22 cellular contexts compared by ENCODE assay signal in the genomic region with DNA sequence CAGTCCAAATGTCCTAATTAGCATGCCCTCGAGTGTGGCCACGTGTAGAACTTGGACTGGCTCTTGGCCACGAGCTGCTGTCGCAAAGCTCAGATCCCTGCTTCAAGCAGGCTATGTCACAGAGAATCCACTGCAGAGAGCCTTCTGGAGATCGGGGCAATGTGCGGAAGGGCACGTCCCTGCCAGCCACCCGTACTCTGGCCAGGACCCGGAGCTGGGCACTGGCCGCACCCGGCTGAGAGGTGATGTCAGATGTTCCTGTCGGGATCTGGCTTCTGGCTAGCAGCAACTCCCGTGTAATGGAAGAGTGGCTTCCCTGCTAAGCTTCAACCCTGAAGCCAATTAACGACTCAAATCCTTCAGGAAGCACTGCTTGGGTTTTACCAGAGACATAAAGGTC.
A peak's percentile ranks its signal among the peaks of the same experiment; 100 is the strongest.
DNase-seq lines count a peak whose midpoint lies in the region; TF ChIP-seq lines count a peak whose summit lies in the region.
"Had no signal": no experiment of that assay in that cellular context is flagged by ENCODE, and none has a peak within 500 bp of the region (broad histone marks: within the 10 kb centered on the region; RNA-seq: fewer than 3 reads in every experiment).

No MANE protein-coding gene starts in this region.

- H2AFZ ChIP-seq in osteoblast (ENCODE audit: low read length), result peak overlapping the region; percentile 85

- H3K27me3 ChIP-seq in adipocyte (replicated peaks; ENCODE audit: control insufficient read depth, insufficient read depth, low read length), result no peaks in the 10 kb centered on the region
- no peaks in the 10 kb centered on the region for H3K27me3 ChIP-seq in osteoblast (ENCODE audit: insufficient read depth, low read length)
- H3K27me3 ChIP-seq: breast epithelium, ovary, stomach had no signal

- TF ChIP-seq CTCF in osteoblast (IDR thresholded peaks at IDR 0.05; ENCODE audit: extremely low read depth, low read depth, low read length), result no peak

- DNase-seq in AG08395 (ENCODE audit: low spot score) (peak; percentile 16), adipocyte (ENCODE audit: low read depth) (no peak), globus pallidus (ENCODE audit: low spot score) (peak; percentile 31), osteoblast (ENCODE audit: insufficient read length, low spot score, missing footprints) (no peak), 8988T (no peak), NCI-H1436 (lab: John Stamatoyannopoulos, UW) (no peak), T-helper 9 cell (no peak), Kasumi-1 (lab: John Stamatoyannopoulos, UW) (no peak)
- DNase-seq: activated CD4-positive, alpha-beta T cell treated with anti-CD3 and anti-CD28 coated beads for 36 hours; CD4-positive, alpha-beta T cell; DMS79; erythroblast; glutamatergic neuron; NCI-H1092; NCI-H2081 treated with DMSO at 0.1 percent for 48 hours; NCI-H510A; ovary; stimulated activated CD4-positive, alpha-beta T cell treated with anti-CD3 and anti-CD28 coated beads, Interleukin-2, amount 100 ng/mL, for 48 hours; stomach had no signal

- no peaks in the 10 kb centered on the region for H3K9me3 ChIP-seq in adipocyte (ENCODE audit: control insufficient read depth, low read length)
- no peaks in the 10 kb centered on the region for H3K9me3 ChIP-seq in osteoblast (ENCODE audit: low read depth, low read length)
- H3K9me3 ChIP-seq: breast epithelium, ovary had no signal

- H3K4me1 ChIP-seq in adipocyte (ENCODE audit: control insufficient read depth, insufficient read depth, low read length), result peaks cover 21% of the 10 kb centered on the region
- peaks cover 16% of the 10 kb centered on the region for H3K4me1 ChIP-seq in osteoblast (ENCODE audit: insufficient read depth, low read length)
- H3K4me1 ChIP-seq: breast epithelium had no signal

- no peak overlapping the region for H3K27ac ChIP-seq in osteoblast (ENCODE audit: low read depth, low read length)
- H3K27ac ChIP-seq: KMS-11, ovary had no signal

- H3K36me3 ChIP-seq in adipocyte (ENCODE audit: control insufficient read depth, insufficient read depth, low read length, severe bottlenecking), result no peaks in the 10 kb centered on the region
- no peaks in the 10 kb centered on the region for H3K36me3 ChIP-seq in osteoblast (ENCODE audit: insufficient read depth, low read length)
- H3K36me3 ChIP-seq: breast epithelium, ovary, stomach had no signal

- peak overlapping the region; percentile 57 for H3K4me3 ChIP-seq in adipocyte (ENCODE audit: low read length)
- peak overlapping the region; percentile 38 for H3K4me3 ChIP-seq in osteoblast (ENCODE audit: insufficient read depth, low read length)
- H3K4me3 ChIP-seq: breast epithelium, lung, ovary, stomach had no signal

- H4K20me1 ChIP-seq in osteoblast (ENCODE audit: insufficient read depth, low read length), result no peaks in the 10 kb centered on the region

- H3K4me2 ChIP-seq in osteoblast (ENCODE audit: insufficient read depth, low read length), result peak overlapping the region; percentile 60
- H3K4me2 ChIP-seq: KMS-11 had no signal

- no peaks in the 10 kb centered on the region for H3K79me2 ChIP-seq in osteoblast (ENCODE audit: insufficient read depth, low read length)

- H3K9ac ChIP-seq in adipocyte (ENCODE audit: low read length), result peak overlapping the region; percentile 35
- H3K9ac ChIP-seq: KMS-11 had no signal

Comparison
In these comparisons a context has a peak if more than half of its experiments do, and no peak if none do; other contexts are left out.
1. DNase-seq: peak in AG08395 (single experiment) and globus pallidus (single experiment); none in adipocyte (single experiment), osteoblast (single experiment), 8988T (single experiment), NCI-H1436 (single experiment), T-helper 9 cell (single experiment) and Kasumi-1 (0 of 2).